In genomic region chr17:59530561-59530960, GRCh38 we compare ENCODE assay signal across 7 cellular contexts.
"Had no signal": no experiment of that assay in that cellular context is flagged by ENCODE, and none has a peak within 500 bp of the region (broad histone marks: within the 10 kb centered on the region; RNA-seq: fewer than 3 reads in every experiment).

No MANE protein-coding gene starts in this region.

- ATAC-seq: HCT116, HepG2 had no signal

- H3K4me3 ChIP-seq: GM23248, HAP-1 had no signal

- H3K27ac ChIP-seq: GM23248 had no signal

- H3K9me3 ChIP-seq: HAP-1 had no signal

- H3K36me3 ChIP-seq: HAP-1 had no signal

- DNase-seq: GM23248, GOT3, H7, HFFc6 had no signal

- FAIRE-seq: HepG2 had no signal
